Comparison of ENCODE assay signal across 8 cellular contexts in genomic region chr3:108221403-108221802, GRCh38. TPM values are rescaled to one million over a fixed set of nuclear protein-coding genes. Genes with fewer than 3 reads are reported as not detected.
DNase-seq lines count a peak whose midpoint lies in the region; ATAC-seq and TF ChIP-seq lines count a peak whose summit lies in the region.

No MANE protein-coding gene starts in this region.

- H3K27me3 ChIP-seq in left lung = no peaks in the 10 kb centered on the region
- H3K27me3 ChIP-seq in thoracic aorta (replicated peaks; ENCODE audit: insufficient read depth) = no peaks in the 10 kb centered on the region

- H3K27ac ChIP-seq in left lung (peak overlapping the region; percentile 83 to 95), thoracic aorta (peak overlapping the region; percentile 51 to 74)

- H3K4me3 ChIP-seq in left lung (peak overlapping the region; percentile 63 to 86), thoracic aorta (peak overlapping the region; percentile 92)

- DNase-seq in activated CD4-positive, alpha-beta T cell treated with anti-CD3 and anti-CD28 coated beads for 36 hours = no peak
- DNase-seq in activated CD4-positive, alpha-beta T cell treated with anti-CD3 and anti-CD28 coated beads, Interleukin-2, amount 50 U/mL, for 4 hours = no peak
- no peak for DNase-seq in activated naive CD8-positive, alpha-beta T cell treated with anti-CD3 and anti-CD28 coated beads for 36 hours
- DNase-seq in left lung (no peak), thoracic aorta (ENCODE audit: low spot score) (no peak), mucosa of gallbladder (ENCODE audit: low spot score) (no peak), head of caudate nucleus (no peak)
- DNase-seq in activated CD8-positive, alpha-beta memory T cell treated with anti-CD3 and anti-CD28 coated beads for 24 hours = no peak

- peak overlapping the region; percentile 99 for H3K27ac Mint-ChIP-seq in activated CD4-positive, alpha-beta T cell treated with anti-CD3 and anti-CD28 coated beads for 36 hours
- peak overlapping the region; percentile 100 for H3K27ac Mint-ChIP-seq in activated naive CD8-positive, alpha-beta T cell treated with anti-CD3 and anti-CD28 coated beads for 36 hours

- H3K4me3 Mint-ChIP-seq in activated CD4-positive, alpha-beta T cell treated with anti-CD3 and anti-CD28 coated beads for 36 hours = peak overlapping the region; percentile 99
- peak overlapping the region; percentile 99 for H3K4me3 Mint-ChIP-seq in activated naive CD8-positive, alpha-beta T cell treated with anti-CD3 and anti-CD28 coated beads for 36 hours

- POLR2A ChIA-PET in activated CD4-positive, alpha-beta T cell treated with anti-CD3 and anti-CD28 coated beads for 36 hours (lab: Charles Lee) = interaction anchor here (1.4 kb wide), 1 partner anchor 96 kb away, joined by 5 read pairs; no protein-coding TSS in a partner anchor

- no peaks in the 10 kb centered on the region for H3K27me3 Mint-ChIP-seq in activated CD4-positive, alpha-beta T cell treated with anti-CD3 and anti-CD28 coated beads for 36 hours
- H3K27me3 Mint-ChIP-seq in activated naive CD8-positive, alpha-beta T cell treated with anti-CD3 and anti-CD28 coated beads for 36 hours = no peaks in the 10 kb centered on the region

- H3K36me3 ChIP-seq in left lung (no peaks in the 10 kb centered on the region), thoracic aorta (no peaks in the 10 kb centered on the region)

- peaks cover 52% of the 10 kb centered on the region for H3K4me1 Mint-ChIP-seq in activated CD4-positive, alpha-beta T cell treated with anti-CD3 and anti-CD28 coated beads for 36 hours
- H3K4me1 Mint-ChIP-seq in activated naive CD8-positive, alpha-beta T cell treated with anti-CD3 and anti-CD28 coated beads for 36 hours = peaks cover 49% of the 10 kb centered on the region

- CTCF ChIA-PET in activated CD4-positive, alpha-beta T cell treated with anti-CD3 and anti-CD28 coated beads for 36 hours (lab: Charles Lee) = interaction anchor here (0.7 kb wide), 1 partner anchor 88 kb away, joined by 3 read pairs; no protein-coding TSS in a partner anchor

- peaks cover 10 to 35% of the 10 kb centered on the region in 2 donors for H3K4me1 ChIP-seq in left lung
- peaks cover 11 to 46% of the 10 kb centered on the region in 2 donors for H3K4me1 ChIP-seq in thoracic aorta (ENCODE audit: control insufficient read depth in 1 of 2, low read depth in 2 of 2)

- intact Hi-C loops in activated CD4-positive, alpha-beta T cell treated with anti-CD3 and anti-CD28 coated beads for 36 hours (cut with DNase I, micrococcal nuclease) = loop anchor here (5.0 to 10.0 kb wide), 4 partner anchors 279 to 627 kb away; partner anchors contain the start of gene TRAT1 (in 1 of the 2)
- intact Hi-C loops in left lung (cut with DNase I) (no loop called here), head of caudate nucleus (cut with DNase I) (no loop called here)

- no peaks in the 10 kb centered on the region for H3K9me3 Mint-ChIP-seq in activated CD4-positive, alpha-beta T cell treated with anti-CD3 and anti-CD28 coated beads for 36 hours (ENCODE audit: low read depth)
- H3K9me3 Mint-ChIP-seq in activated naive CD8-positive, alpha-beta T cell treated with anti-CD3 and anti-CD28 coated beads for 36 hours = no peaks in the 10 kb centered on the region

- ATAC-seq in activated CD4-positive, alpha-beta T cell treated with anti-CD3 and anti-CD28 coated beads for 36 hours = no peak
- ATAC-seq in left lung (peak; percentile 2), thoracic aorta (ENCODE audit: insufficient number of reproducible peaks, low FRiP score, low read depth) (no peak)

- TF ChIP-seq CTCF in left lung (IDR thresholded peaks at IDR 0.05) = no peak
- no peak for TF ChIP-seq CTCF in thoracic aorta (IDR thresholded peaks at IDR 0.05)

- no peaks in the 10 kb centered on the region for H3K9me3 ChIP-seq in left lung
- no peaks in the 10 kb centered on the region for H3K9me3 ChIP-seq in thoracic aorta

- H3K36me3 Mint-ChIP-seq in activated CD4-positive, alpha-beta T cell treated with anti-CD3 and anti-CD28 coated beads for 36 hours (ENCODE audit: low read depth) = peaks cover 9% of the 10 kb centered on the region
- peaks cover 15% of the 10 kb centered on the region for H3K36me3 Mint-ChIP-seq in activated naive CD8-positive, alpha-beta T cell treated with anti-CD3 and anti-CD28 coated beads for 36 hours

RNA-seq across cellular contexts. Expression of gene IFT57, which starts 0.8 kb away (rescaled TPM):
- total RNA-seq in activated CD4-positive, alpha-beta T cell treated with anti-CD3 and anti-CD28 coated beads for 36 hours = 10 to 100 TPM; 27.9 to 29.6 TPM
- 10 to 100 TPM; 34.9 to 35.3 TPM for total RNA-seq in activated naive CD8-positive, alpha-beta T cell treated with anti-CD3 and anti-CD28 coated beads for 36 hours
- total RNA-seq in left lung = 100 to 1,000 TPM; 115 to 273 TPM
- 10 to 100 TPM; 35.7 to 41.1 TPM for total RNA-seq in thoracic aorta
- total RNA-seq in mucosa of gallbladder = 51.1 TPM

Comparison
In these comparisons a context has a peak if more than half of its experiments do, and no peak if none do; other contexts are left out.
1. intact Hi-C loops: an anchor here in activated CD4-positive, alpha-beta T cell treated with anti-CD3 and anti-CD28 coated beads for 36 hours (5.0 to 10.0 kb wide); none called in left lung and head of caudate nucleus.